Comparison of ENCODE assay signal across 2 cellular contexts in the genomic region with DNA sequence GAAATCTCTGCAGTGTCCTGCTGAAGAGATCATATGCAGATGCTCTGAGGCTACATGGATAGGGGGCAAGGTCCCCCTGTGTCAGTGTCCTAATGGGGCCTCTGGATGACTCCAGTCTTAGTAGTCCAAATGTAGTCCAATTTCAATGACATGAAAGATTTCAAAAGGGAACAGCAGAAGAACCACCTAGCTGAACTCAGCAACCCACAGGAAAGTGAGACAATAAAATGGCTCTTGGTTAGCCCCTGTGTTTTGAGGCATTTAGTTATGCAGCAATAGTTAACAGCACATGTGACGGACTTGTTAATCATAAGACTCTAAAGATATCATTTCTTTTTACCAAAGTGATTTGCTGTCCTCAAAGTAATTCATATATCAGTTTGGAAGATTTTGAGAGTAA.
TF ChIP-seq lines count a peak whose summit lies in the region.

No MANE protein-coding gene starts in this region.

TF ChIP-seq in HepG2, 621 proteins besides CTCF, POLR2A, EP300 and RAD21:
- TF ChIP-seq KMT2B (CRISPR knock-in tag; IDR thresholded peaks at IDR 0.05) (no peak), ZNF331 (CRISPR knock-in tag; IDR thresholded peaks at IDR 0.05) (peak; percentile 69; the same call in 1 of the 2 replicates), ZBTB8A (CRISPR knock-in tag; IDR thresholded peaks at IDR 0.05; ENCODE audit: borderline replicate concordance, low read depth) (no peak), GZF1 (CRISPR knock-in tag; IDR thresholded peaks at IDR 0.05) (no peak), PHF21A (CRISPR knock-in tag; IDR thresholded peaks at IDR 0.05) (no peak), PHF20 (CRISPR knock-in tag; IDR thresholded peaks at IDR 0.05) (no peak)
- TF ChIP-seq, protein P1, sequence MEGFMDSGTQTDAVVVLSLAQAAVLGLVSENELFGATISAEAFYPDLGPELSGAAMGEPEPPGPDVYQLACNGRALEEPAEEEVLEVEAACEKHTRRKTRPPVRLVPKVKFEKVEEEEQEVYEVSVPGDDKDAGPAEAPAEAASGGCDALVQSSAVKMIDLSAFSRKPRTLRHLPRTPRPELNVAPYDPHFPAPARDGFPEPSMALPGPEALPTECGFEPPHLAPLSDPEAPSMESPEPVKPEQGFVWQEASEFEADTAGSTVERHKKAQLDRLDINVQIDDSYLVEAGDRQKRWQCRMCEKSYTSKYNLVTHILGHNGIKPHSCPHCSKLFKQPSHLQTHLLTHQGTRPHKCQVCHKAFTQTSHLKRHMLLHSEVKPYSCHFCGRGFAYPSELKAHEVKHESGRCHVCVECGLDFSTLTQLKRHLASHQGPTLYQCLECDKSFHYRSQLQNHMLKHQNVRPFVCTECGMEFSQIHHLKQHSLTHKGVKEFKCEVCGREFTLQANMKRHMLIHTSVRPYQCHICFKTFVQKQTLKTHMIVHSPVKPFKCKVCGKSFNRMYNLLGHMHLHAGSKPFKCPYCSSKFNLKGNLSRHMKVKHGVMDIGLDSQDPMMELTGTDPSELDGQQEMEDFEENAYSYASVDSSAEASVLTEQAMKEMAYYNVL (CRISPR knock-in tag; IDR thresholded peaks at IDR 0.05; ENCODE audit: borderline replicate concordance): no peak

TF ChIP-seq in GM23338, 12 proteins besides CTCF, POLR2A, EP300 and RAD21:
- TF ChIP-seq, protein P2, sequence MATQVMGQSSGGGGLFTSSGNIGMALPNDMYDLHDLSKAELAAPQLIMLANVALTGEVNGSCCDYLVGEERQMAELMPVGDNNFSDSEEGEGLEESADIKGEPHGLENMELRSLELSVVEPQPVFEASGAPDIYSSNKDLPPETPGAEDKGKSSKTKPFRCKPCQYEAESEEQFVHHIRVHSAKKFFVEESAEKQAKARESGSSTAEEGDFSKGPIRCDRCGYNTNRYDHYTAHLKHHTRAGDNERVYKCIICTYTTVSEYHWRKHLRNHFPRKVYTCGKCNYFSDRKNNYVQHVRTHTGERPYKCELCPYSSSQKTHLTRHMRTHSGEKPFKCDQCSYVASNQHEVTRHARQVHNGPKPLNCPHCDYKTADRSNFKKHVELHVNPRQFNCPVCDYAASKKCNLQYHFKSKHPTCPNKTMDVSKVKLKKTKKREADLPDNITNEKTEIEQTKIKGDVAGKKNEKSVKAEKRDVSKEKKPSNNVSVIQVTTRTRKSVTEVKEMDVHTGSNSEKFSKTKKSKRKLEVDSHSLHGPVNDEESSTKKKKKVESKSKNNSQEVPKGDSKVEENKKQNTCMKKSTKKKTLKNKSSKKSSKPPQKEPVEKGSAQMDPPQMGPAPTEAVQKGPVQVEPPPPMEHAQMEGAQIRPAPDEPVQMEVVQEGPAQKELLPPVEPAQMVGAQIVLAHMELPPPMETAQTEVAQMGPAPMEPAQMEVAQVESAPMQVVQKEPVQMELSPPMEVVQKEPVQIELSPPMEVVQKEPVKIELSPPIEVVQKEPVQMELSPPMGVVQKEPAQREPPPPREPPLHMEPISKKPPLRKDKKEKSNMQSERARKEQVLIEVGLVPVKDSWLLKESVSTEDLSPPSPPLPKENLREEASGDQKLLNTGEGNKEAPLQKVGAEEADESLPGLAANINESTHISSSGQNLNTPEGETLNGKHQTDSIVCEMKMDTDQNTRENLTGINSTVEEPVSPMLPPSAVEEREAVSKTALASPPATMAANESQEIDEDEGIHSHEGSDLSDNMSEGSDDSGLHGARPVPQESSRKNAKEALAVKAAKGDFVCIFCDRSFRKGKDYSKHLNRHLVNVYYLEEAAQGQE (IDR thresholded peaks at IDR 0.05; ENCODE audit: unreplicated experiment): no peak
- TF ChIP-seq ZNF331 (CRISPR knock-in tag; IDR thresholded peaks at IDR 0.05; ENCODE audit: low read depth): peak; percentile 50; the same call in 1 of the 2 replicates
